In genomic region chr19:35882074-35882832, GRCh38 we compare ENCODE assay signal across 8 cellular contexts. TPM values are rescaled to one million over a fixed set of nuclear protein-coding genes. Genes with fewer than 3 reads are reported as not detected.
DNase-seq lines count a peak whose midpoint lies in the region; ATAC-seq and TF ChIP-seq lines count a peak whose summit lies in the region.

No MANE protein-coding gene starts in this region.

- H3K27ac ChIP-seq in PC-9 (no peak overlapping the region), mesendoderm (ENCODE audit: low read depth, low read length) (no peak overlapping the region)

- H3K4me3 Mint-ChIP-seq in activated naive CD4-positive, alpha-beta T cell treated with anti-CD3 and anti-CD28 coated beads, Interleukin-2, amount 10 ng/mL, durations not matched to agents 7 days and 5 days = no peak overlapping the region

- peaks cover 16% of the 10 kb centered on the region for H3K36me3 Mint-ChIP-seq in activated naive CD4-positive, alpha-beta T cell treated with anti-CD3 and anti-CD28 coated beads, Interleukin-2, amount 10 ng/mL, durations not matched to agents 7 days and 5 days

- H3K4me3 ChIP-seq in PC-9 (no peak overlapping the region), mesendoderm (ENCODE audit: low read length) (no peak overlapping the region)

- no peak overlapping the region for H2AK5ac ChIP-seq in mesendoderm (ENCODE audit: low read length)

- CTCF ChIA-PET in activated naive CD4-positive, alpha-beta T cell treated with anti-CD3 and anti-CD28 coated beads, Interleukin-2, amount 10 ng/mL, durations not matched to agents 7 days and 5 days (lab: Charles Lee) = interaction anchor here (0.8 to 5.5 kb wide), 6 partner anchors 9 to 230 kb away, joined by 3 to 86 read pairs (median 3); no protein-coding TSS in a partner anchor
- CTCF ChIA-PET in PC-9 (lab: Charles Lee) = interaction anchor here (2.1 kb wide), 1 partner anchor 49 kb away, joined by 7 read pairs; no protein-coding TSS in a partner anchor

- H3K9me2 ChIP-seq in PC-9 (ENCODE audit: insufficient read depth) = no peaks in the 10 kb centered on the region

- H3K56ac ChIP-seq in mesendoderm (ENCODE audit: low read length) = no peak overlapping the region

- H4K20me1 ChIP-seq in PC-9 (ENCODE audit: insufficient read depth) = no peaks in the 10 kb centered on the region

- no peak overlapping the region for H2BK120ac ChIP-seq in mesendoderm (ENCODE audit: low read depth, low read length)

- H3K79me1 ChIP-seq in mesendoderm (ENCODE audit: low read length) = no peaks in the 10 kb centered on the region

- no peak overlapping the region for H4K8ac ChIP-seq in mesendoderm (ENCODE audit: low read depth, low read length)

- no peak overlapping the region for H3K9ac ChIP-seq in mesendoderm (ENCODE audit: low read length)

- no CpG with 5 or more reads among the region's 8 CpGs for WGBS in mesendoderm (ENCODE audit: extremely low coverage, insufficient coverage, low lambda C conversion rate)

- no peaks in the 10 kb centered on the region for H3F3A ChIP-seq in PC-9 (ENCODE audit: insufficient read depth, low read depth)

- TF ChIP-seq CTCF in LNCAP (IDR thresholded peaks at IDR 0.05) (peak; percentile 38; the same call in 1 of the 2 replicates), PC-9 (conservative IDR thresholded peaks at IDR 0.05) (peak; percentile 74)

- BruUV-seq in PC-9 (replicated peaks; lab: Mats Ljungman, UMichigan) = no TSS peak

- H3K9me3 ChIP-seq in PC-9 (ENCODE audit: insufficient read depth, low read depth) = no peaks in the 10 kb centered on the region

- H3K27ac Mint-ChIP-seq in activated naive CD4-positive, alpha-beta T cell treated with anti-CD3 and anti-CD28 coated beads, Interleukin-2, amount 10 ng/mL, durations not matched to agents 7 days and 5 days = peak overlapping the region; percentile 62

- ATAC-seq in HG03439 (IDR thresholded peaks at IDR 0.05; ENCODE audit: unreplicated experiment) = no peak

- H2AFZ ChIP-seq in PC-9 = no peak overlapping the region

- H3K36me3 ChIP-seq in PC-9 (ENCODE audit: low read depth) = no peaks in the 10 kb centered on the region
- H3K36me3 ChIP-seq in mesendoderm (ENCODE audit: control insufficient read depth, insufficient read depth, low read length) = no peaks in the 10 kb centered on the region

- no peaks in the 10 kb centered on the region for H3K9me3 Mint-ChIP-seq in activated naive CD4-positive, alpha-beta T cell treated with anti-CD3 and anti-CD28 coated beads, Interleukin-2, amount 10 ng/mL, durations not matched to agents 7 days and 5 days

- intact Hi-C loops in PC-9 (cut with micrococcal nuclease; ENCODE audit: unreplicated experiment) = loop anchor here (1.0 kb wide), 1 partner anchor 49 kb away; no protein-coding TSS in a partner anchor

- no peak overlapping the region for H3K18ac ChIP-seq in mesendoderm (ENCODE audit: low read length)

- no peak overlapping the region for H4K5ac ChIP-seq in mesendoderm (ENCODE audit: low read length)

- H3K27me3 Mint-ChIP-seq in activated naive CD4-positive, alpha-beta T cell treated with anti-CD3 and anti-CD28 coated beads, Interleukin-2, amount 10 ng/mL, durations not matched to agents 7 days and 5 days = peaks cover 31% of the 10 kb centered on the region

- no peaks in the 10 kb centered on the region for H3K4me1 ChIP-seq in PC-9 (replicated peaks; ENCODE audit: insufficient read depth)
- H3K4me1 ChIP-seq in mesendoderm (ENCODE audit: control insufficient read depth, low read depth, low read length) = no peaks in the 10 kb centered on the region

- no peak overlapping the region for H3K4ac ChIP-seq in mesendoderm (ENCODE audit: low read depth, low read length)

- no peaks in the 10 kb centered on the region for H3K79me2 ChIP-seq in PC-9 (ENCODE audit: low read depth)
- no peaks in the 10 kb centered on the region for H3K79me2 ChIP-seq in mesendoderm (ENCODE audit: control insufficient read depth, insufficient read depth, low read length)

- H3K23ac ChIP-seq in mesendoderm (ENCODE audit: low read length) = no peak overlapping the region

- H3K4me1 Mint-ChIP-seq in activated naive CD4-positive, alpha-beta T cell treated with anti-CD3 and anti-CD28 coated beads, Interleukin-2, amount 10 ng/mL, durations not matched to agents 7 days and 5 days = peaks cover 10% of the 10 kb centered on the region

- H2BK5ac ChIP-seq in mesendoderm (ENCODE audit: low read length) = no peak overlapping the region

- POLR2A ChIA-PET in PC-9 (lab: Charles Lee; ENCODE audit: unreplicated experiment) = interaction anchor here (0.6 kb wide), 2 partner anchors 159 to 328 kb away, joined by 3 to 17 read pairs; no protein-coding TSS in a partner anchor

- H3K4me2 ChIP-seq in PC-9 = no peak overlapping the region
- no peak overlapping the region for H3K4me2 ChIP-seq in mesendoderm (ENCODE audit: low read length)

- no peak overlapping the region for H2BK15ac ChIP-seq in mesendoderm (replicated peaks; ENCODE audit: low read depth)

- DNase-seq in activated naive CD4-positive, alpha-beta T cell treated with anti-CD3 and anti-CD28 coated beads, Interleukin-2, amount 10 ng/mL, durations not matched to agents 7 days and 5 days = peak; percentile 51
- DNase-seq in activated naive CD4-positive, alpha-beta T cell treated with Interleukin-2 at 50 U/mL for 16 hours = no peak
- DNase-seq in PC-9 = peak in 1 of 2 experiments; percentile 33
- DNase-seq in dermis microvascular lymphatic vessel endothelial cell (ENCODE audit: low read depth in 2 of 2) = peak; percentile 79
- peak; percentile 74 for DNase-seq in mesendoderm
- DNase-seq in activated T-cell treated with anti-CD3 and anti-CD28 coated beads, Interleukin-2, amount 50 U/mL, for 48 hours = no peak

- peaks cover 23% of the 10 kb centered on the region for H3K27me3 ChIP-seq in PC-9 (ENCODE audit: insufficient read depth, low read depth)
- no peaks in the 10 kb centered on the region for H3K27me3 ChIP-seq in mesendoderm (ENCODE audit: insufficient read depth, low read length, poor library complexity)

RNA-seq across cellular contexts. Expression of gene APLP1, which starts 13.9 kb away (rescaled TPM):
- total RNA-seq in PC-9 (2021) (2.0 and 2.1 TPM in 2 replicates), dermis microvascular lymphatic vessel endothelial cell (1.8 TPM in 2 replicates)
- polyA plus RNA-seq in mesendoderm (2013, experiment 1 of 2) = 8.0 TPM
- 7.9 TPM for polyA plus RNA-seq in mesendoderm (2013, experiment 2 of 2)

RNA-seq across cellular contexts. Expression of gene NFKBID, which starts 18.1 kb away (rescaled TPM):
- 15.7 and 27.5 TPM in 2 replicates for total RNA-seq in PC-9 (2021)
- total RNA-seq in dermis microvascular lymphatic vessel endothelial cell = 1.4 and 2.8 TPM in 2 replicates
- polyA plus RNA-seq in mesendoderm (2013, experiment 1 of 2) = 5.1 TPM
- 5.1 TPM for polyA plus RNA-seq in mesendoderm (2013, experiment 2 of 2)

RNA-seq across cellular contexts. Expression of gene HCST, which starts 20.1 kb away (rescaled TPM):
- 1.8 and 2.6 TPM in 2 replicates for total RNA-seq in PC-9 (2021)
- 0.38 and 0.39 TPM in 2 replicates for total RNA-seq in dermis microvascular lymphatic vessel endothelial cell
- 3.3 TPM for polyA plus RNA-seq in mesendoderm (2013, experiment 1 of 2)
- 3.4 TPM for polyA plus RNA-seq in mesendoderm (2013, experiment 2 of 2)

RNA-seq across cellular contexts. Expression of gene KIRREL2, which starts 25.5 kb away (rescaled TPM):
- total RNA-seq in PC-9 (2021) = not detected in 2 replicates
- not detected in 2 replicates for total RNA-seq in dermis microvascular lymphatic vessel endothelial cell
- polyA plus RNA-seq in mesendoderm (2013, experiment 1 of 2) = 1.2 TPM
- polyA plus RNA-seq in mesendoderm (2013, experiment 2 of 2) = 1.2 TPM

RNA-seq across cellular contexts. Expression of gene TYROBP, which starts 25.8 kb away (rescaled TPM):
- total RNA-seq in PC-9 (2021) = not detected in 2 replicates
- total RNA-seq in dermis microvascular lymphatic vessel endothelial cell = not detected in 2 replicates
- polyA plus RNA-seq in mesendoderm (2013, experiment 1 of 2) = 0.34 TPM
- 0.29 TPM for polyA plus RNA-seq in mesendoderm (2013, experiment 2 of 2)

Comparison
In these comparisons a context has a peak if more than half of its experiments do, and no peak if none do; other contexts are left out.
1. DNase-seq: peak in activated naive CD4-positive, alpha-beta T cell treated with anti-CD3 and anti-CD28 coated beads, Interleukin-2, amount 10 ng/mL, durations not matched to agents 7 days and 5 days (single experiment), dermis microvascular lymphatic vessel endothelial cell (2 of 2) and mesendoderm (single experiment); none in activated naive CD4-positive, alpha-beta T cell treated with Interleukin-2 at 50 U/mL for 16 hours (single experiment) and activated T-cell treated with anti-CD3 and anti-CD28 coated beads, Interleukin-2, amount 50 U/mL, for 48 hours (0 of 2).